In genomic region chr1:48203287-48203900, GRCh38 we compare ENCODE assay signal across 9 cellular contexts. TPM values are rescaled to one million over a fixed set of nuclear protein-coding genes. Genes with fewer than 3 reads are reported as not detected.
DNase-seq lines count a peak whose midpoint lies in the region; ATAC-seq, FAIRE-seq and TF ChIP-seq lines count a peak whose summit lies in the region.
"Had no signal": no experiment of that assay in that cellular context is flagged by ENCODE, and none has a peak within 500 bp of the region (broad histone marks: within the 10 kb centered on the region; RNA-seq: fewer than 3 reads in every experiment).

No MANE protein-coding gene starts in this region.

- H3K9me3 Mint-ChIP-seq in activated CD4-positive, alpha-beta T cell treated with anti-CD3 and anti-CD28 coated beads, Interleukin-2, amount 10 ng/mL, durations not matched to agents 7 days and 5 days = no peaks in the 10 kb centered on the region

- in situ Hi-C loops in ACHN (cut with HindIII; ENCODE audit: low pct_ligation_motif_present, low pct_unique_long_range_greater_than_20kb, low sequenced_read_pairs) = no loop called here

- TF ChIP-seq CTCF in GM12875 (IDR thresholded peaks at IDR 0.05; ENCODE audit: borderline replicate concordance, insufficient read depth, low read depth, low read length) = peak; percentile 56; the same call in 1 of the 2 replicates

- DNase-seq in ACHN = peak; percentile 52
- peak; percentile 63 for DNase-seq in HT-29 (ENCODE audit: low spot score)
- peak; percentile 44 for DNase-seq in SW480 (ENCODE audit: low spot score)
- peak; percentile 25 for DNase-seq in iPS DF 6.9 (ENCODE audit: low read depth, low spot score)
- DNase-seq in urothelium cell line (ENCODE audit: low spot score) = peak; percentile 49
- DNase-seq in activated CD4-positive, alpha-beta T cell treated with anti-CD3 and anti-CD28 coated beads, Interleukin-2, amount 10 ng/mL, durations not matched to agents 7 days and 5 days = no peak

- no peaks in the 10 kb centered on the region for H3K27me3 ChIP-seq in iPS DF 6.9 (ENCODE audit: control insufficient read depth, insufficient read depth, low read length)

- no peaks in the 10 kb centered on the region for H3K36me3 Mint-ChIP-seq in activated CD4-positive, alpha-beta T cell treated with anti-CD3 and anti-CD28 coated beads, Interleukin-2, amount 10 ng/mL, durations not matched to agents 7 days and 5 days (ENCODE audit: low read depth)

- no CpG with 5 or more reads among the region's 3 CpGs for WGBS in iPS DF 6.9 (ENCODE audit: insufficient coverage, insufficient read length)

- peaks cover 3% of the 10 kb centered on the region; the same call in 1 of the 2 replicates for H3K4me1 ChIP-seq in iPS DF 6.9 (ENCODE audit: control insufficient read depth, insufficient read depth, low read length)

- no peak overlapping the region for H3K27ac Mint-ChIP-seq in activated CD4-positive, alpha-beta T cell treated with anti-CD3 and anti-CD28 coated beads, Interleukin-2, amount 10 ng/mL, durations not matched to agents 7 days and 5 days

- peaks cover 9% of the 10 kb centered on the region for H3K27me3 Mint-ChIP-seq in activated CD4-positive, alpha-beta T cell treated with anti-CD3 and anti-CD28 coated beads, Interleukin-2, amount 10 ng/mL, durations not matched to agents 7 days and 5 days

- no peaks in the 10 kb centered on the region for H3K4me1 Mint-ChIP-seq in activated CD4-positive, alpha-beta T cell treated with anti-CD3 and anti-CD28 coated beads, Interleukin-2, amount 10 ng/mL, durations not matched to agents 7 days and 5 days

- H3K4me3 Mint-ChIP-seq in activated CD4-positive, alpha-beta T cell treated with anti-CD3 and anti-CD28 coated beads, Interleukin-2, amount 10 ng/mL, durations not matched to agents 7 days and 5 days = no peak overlapping the region

- no peak overlapping the region for H3K4me3 ChIP-seq in GM12875 (ENCODE audit: low read depth, low read length)
- H3K4me3 ChIP-seq in iPS DF 6.9 (ENCODE audit: low read length) = no peak overlapping the region

- POLR2A ChIA-PET in activated CD4-positive, alpha-beta T cell treated with anti-CD3 and anti-CD28 coated beads, Interleukin-2, amount 10 ng/mL, durations not matched to agents 7 days and 5 days (lab: Charles Lee) = no interaction called here

- FAIRE-seq in urothelium cell line (lab: Jason Lieb, UNC) = no peak
- FAIRE-seq: endometrium had no signal

- CTCF ChIA-PET in activated CD4-positive, alpha-beta T cell treated with anti-CD3 and anti-CD28 coated beads, Interleukin-2, amount 10 ng/mL, durations not matched to agents 7 days and 5 days (lab: Charles Lee) = no interaction called here

- H3K27ac ChIP-seq in iPS DF 6.9 (ENCODE audit: low read length) = no peak overlapping the region

- H3K36me3 ChIP-seq in iPS DF 6.9 (ENCODE audit: control insufficient read depth, insufficient read depth, low read length) = no peaks in the 10 kb centered on the region

- H3K9me3 ChIP-seq in iPS DF 6.9 (ENCODE audit: control insufficient read depth, insufficient read depth, low read length) = no peaks in the 10 kb centered on the region

- ATAC-seq in GM18520 (IDR thresholded peaks at IDR 0.05; ENCODE audit: unreplicated experiment) = no peak

RNA-seq across cellular contexts. Expression of gene SLC5A9, which starts 19.1 kb away (rescaled TPM):
- 0.91 and 2.3 TPM in 2 replicates for total RNA-seq in HT-29 (2014; rRNA removed; shearing (Covaris generic))
- total RNA-seq in activated CD4-positive, alpha-beta T cell treated with anti-CD3 and anti-CD28 coated beads, Interleukin-2, amount 10 ng/mL, durations not matched to agents 7 days and 5 days = not detected
